ENCODE assay signal across 1 cellular context in the genomic region with DNA sequence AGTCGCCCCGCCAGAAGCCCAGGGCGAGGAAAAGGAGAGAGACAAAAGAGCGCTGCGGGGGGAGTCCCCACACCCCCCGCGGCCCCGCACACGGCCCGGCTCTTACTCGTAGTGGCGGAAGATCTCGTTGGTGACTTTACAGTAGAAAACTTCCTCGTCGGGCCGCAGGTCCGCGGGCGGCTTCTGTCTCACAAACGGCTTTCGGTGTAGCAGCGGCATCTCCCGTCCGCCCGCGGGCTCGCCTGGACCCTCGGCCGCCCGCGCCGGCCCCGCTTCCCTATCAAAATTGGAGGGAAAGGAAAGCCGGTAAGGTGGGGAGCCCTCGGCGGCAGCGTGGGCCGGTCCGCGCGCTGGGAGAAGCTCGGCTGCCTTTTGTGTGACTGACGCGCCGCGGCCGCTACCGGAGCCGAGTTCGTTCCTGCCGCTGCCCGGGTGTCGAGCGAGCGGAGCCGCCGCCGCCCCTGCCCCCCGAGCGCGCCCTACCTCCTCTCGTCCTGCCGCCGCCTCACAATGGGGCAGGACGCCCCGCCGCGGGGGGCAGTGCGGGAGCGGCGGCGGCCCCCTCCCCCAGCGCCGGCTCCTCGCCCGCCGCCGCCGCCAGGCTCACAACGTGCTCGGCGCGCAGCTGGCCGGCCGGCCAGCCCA.
TF ChIP-seq lines count a peak whose summit lies in the region.

No MANE protein-coding gene starts in this region.

TF ChIP-seq in HepG2, 621 proteins besides CTCF, POLR2A, EP300 and RAD21 (continued from another document and continues in another):
- TF ChIP-seq ZNF446 (CRISPR knock-in tag; IDR thresholded peaks at IDR 0.05) (peak; percentile 15; the same call in 1 of the 2 replicates), PCBP2 (optimal IDR thresholded peaks at IDR 0.05; ENCODE audit: low read depth, low read length, poor library complexity, severe bottlenecking) (no peak), MEIS2 (CRISPR knock-in tag; IDR thresholded peaks at IDR 0.05) (no peak; the same call in none of the 2 replicates), RARA (CRISPR knock-in tag; IDR thresholded peaks at IDR 0.05) (no peak), KLF13 (CRISPR knock-in tag; IDR thresholded peaks at IDR 0.05) (no peak), WIZ (CRISPR knock-in tag; IDR thresholded peaks at IDR 0.05) (0 out of 2 replicates have a peak, but pooled peaks have one; percentile 22), ZNF335 (CRISPR knock-in tag; IDR thresholded peaks at IDR 0.05) (no peak), ZNF101 (CRISPR knock-in tag; IDR thresholded peaks at IDR 0.05; ENCODE audit: borderline replicate concordance, low read depth) (no peak), SOX13 (IDR thresholded peaks at IDR 0.05) (0 out of 2 replicates have a peak, but pooled peaks have one; percentile 10), SOX13 (CRISPR knock-in tag; conservative IDR thresholded peaks at IDR 0.05 in 1 of 2, IDR thresholded peaks at IDR 0.05 in 1 of 2) (no peak), SUZ12 (IDR thresholded peaks at IDR 0.05; ENCODE audit: low read depth, low read length) (no peak), RBFOX2 (IDR thresholded peaks at IDR 0.05; ENCODE audit: low read depth, low read length) (peak; percentile 58), ZNF589 (CRISPR knock-in tag; conservative IDR thresholded peaks at IDR 0.05) (0 out of 2 replicates have a peak, but pooled peaks have one; percentile 9), NR2F1 (CRISPR knock-in tag; IDR thresholded peaks at IDR 0.05) (no peak; a peak in 1 of 4 replicates), ESRRA (CRISPR knock-in tag; IDR thresholded peaks at IDR 0.05; ENCODE audit: low read depth) (no peak; the same call in 1 of the 2 replicates), RXRA (CRISPR knock-in tag; IDR thresholded peaks at IDR 0.05) (no peak), ASH2L (IDR thresholded peaks at IDR 0.05; ENCODE audit: insufficient read length, low read depth, low read length) (peak; percentile 80), HNRNPH1 (optimal IDR thresholded peaks at IDR 0.05; ENCODE audit: low read depth, low read length) (no peak), KLF12 (CRISPR knock-in tag; IDR thresholded peaks at IDR 0.05; ENCODE audit: borderline replicate concordance) (peak; percentile 2; the same call in 1 of the 2 replicates), SRSF4 (IDR thresholded peaks at IDR 0.05; ENCODE audit: low read depth, low read length, poor library complexity, severe bottlenecking) (peak; percentile 46), RNF2 (conservative IDR thresholded peaks at IDR 0.05; ENCODE audit: low read depth) (peak; percentile 68; the same call in 1 of the 2 replicates), NONO (IDR thresholded peaks at IDR 0.05) (no peak), NONO (CRISPR knock-in tag; conservative IDR thresholded peaks at IDR 0.05) (no peak; the same call in 1 of the 2 replicates), ZNF510 (CRISPR knock-in tag; IDR thresholded peaks at IDR 0.05; ENCODE audit: low read depth) (no peak), POGZ (CRISPR knock-in tag; IDR thresholded peaks at IDR 0.05) (no peak; the same call in 1 of the 2 replicates), YEATS2 (CRISPR knock-in tag; IDR thresholded peaks at IDR 0.05; ENCODE audit: borderline replicate concordance) (no peak)
- TF ChIP-seq, protein P1, sequence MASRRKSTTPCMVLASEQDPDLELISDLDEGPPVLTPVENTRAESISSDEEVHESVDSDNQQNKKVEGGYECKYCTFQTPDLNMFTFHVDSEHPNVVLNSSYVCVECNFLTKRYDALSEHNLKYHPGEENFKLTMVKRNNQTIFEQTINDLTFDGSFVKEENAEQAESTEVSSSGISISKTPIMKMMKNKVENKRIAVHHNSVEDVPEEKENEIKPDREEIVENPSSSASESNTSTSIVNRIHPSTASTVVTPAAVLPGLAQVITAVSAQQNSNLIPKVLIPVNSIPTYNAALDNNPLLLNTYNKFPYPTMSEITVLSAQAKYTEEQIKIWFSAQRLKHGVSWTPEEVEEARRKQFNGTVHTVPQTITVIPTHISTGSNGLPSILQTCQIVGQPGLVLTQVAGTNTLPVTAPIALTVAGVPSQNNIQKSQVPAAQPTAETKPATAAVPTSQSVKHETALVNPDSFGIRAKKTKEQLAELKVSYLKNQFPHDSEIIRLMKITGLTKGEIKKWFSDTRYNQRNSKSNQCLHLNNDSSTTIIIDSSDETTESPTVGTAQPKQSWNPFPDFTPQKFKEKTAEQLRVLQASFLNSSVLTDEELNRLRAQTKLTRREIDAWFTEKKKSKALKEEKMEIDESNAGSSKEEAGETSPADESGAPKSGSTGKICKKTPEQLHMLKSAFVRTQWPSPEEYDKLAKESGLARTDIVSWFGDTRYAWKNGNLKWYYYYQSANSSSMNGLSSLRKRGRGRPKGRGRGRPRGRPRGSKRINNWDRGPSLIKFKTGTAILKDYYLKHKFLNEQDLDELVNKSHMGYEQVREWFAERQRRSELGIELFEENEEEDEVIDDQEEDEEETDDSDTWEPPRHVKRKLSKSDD (CRISPR knock-in tag; IDR thresholded peaks at IDR 0.05; ENCODE audit: low read depth), result no peak
- TF ChIP-seq, protein P2, sequence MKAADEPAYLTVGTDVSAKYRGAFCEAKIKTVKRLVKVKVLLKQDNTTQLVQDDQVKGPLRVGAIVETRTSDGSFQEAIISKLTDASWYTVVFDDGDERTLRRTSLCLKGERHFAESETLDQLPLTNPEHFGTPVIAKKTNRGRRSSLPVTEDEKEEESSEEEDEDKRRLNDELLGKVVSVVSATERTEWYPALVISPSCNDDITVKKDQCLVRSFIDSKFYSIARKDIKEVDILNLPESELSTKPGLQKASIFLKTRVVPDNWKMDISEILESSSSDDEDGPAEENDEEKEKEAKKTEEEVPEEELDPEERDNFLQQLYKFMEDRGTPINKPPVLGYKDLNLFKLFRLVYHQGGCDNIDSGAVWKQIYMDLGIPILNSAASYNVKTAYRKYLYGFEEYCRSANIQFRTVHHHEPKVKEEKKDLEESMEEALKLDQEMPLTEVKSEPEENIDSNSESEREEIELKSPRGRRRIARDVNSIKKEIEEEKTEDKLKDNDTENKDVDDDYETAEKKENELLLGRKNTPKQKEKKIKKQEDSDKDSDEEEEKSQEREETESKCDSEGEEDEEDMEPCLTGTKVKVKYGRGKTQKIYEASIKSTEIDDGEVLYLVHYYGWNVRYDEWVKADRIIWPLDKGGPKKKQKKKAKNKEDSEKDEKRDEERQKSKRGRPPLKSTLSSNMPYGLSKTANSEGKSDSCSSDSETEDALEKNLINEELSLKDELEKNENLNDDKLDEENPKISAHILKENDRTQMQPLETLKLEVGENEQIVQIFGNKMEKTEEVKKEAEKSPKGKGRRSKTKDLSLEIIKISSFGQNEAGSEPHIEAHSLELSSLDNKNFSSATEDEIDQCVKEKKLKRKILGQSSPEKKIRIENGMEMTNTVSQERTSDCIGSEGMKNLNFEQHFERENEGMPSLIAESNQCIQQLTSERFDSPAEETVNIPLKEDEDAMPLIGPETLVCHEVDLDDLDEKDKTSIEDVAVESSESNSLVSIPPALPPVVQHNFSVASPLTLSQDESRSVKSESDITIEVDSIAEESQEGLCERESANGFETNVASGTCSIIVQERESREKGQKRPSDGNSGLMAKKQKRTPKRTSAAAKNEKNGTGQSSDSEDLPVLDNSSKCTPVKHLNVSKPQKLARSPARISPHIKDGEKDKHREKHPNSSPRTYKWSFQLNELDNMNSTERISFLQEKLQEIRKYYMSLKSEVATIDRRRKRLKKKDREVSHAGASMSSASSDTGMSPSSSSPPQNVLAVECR (CRISPR knock-in tag; IDR thresholded peaks at IDR 0.05; ENCODE audit: borderline replicate concordance), result no peak
- TF ChIP-seq, protein P3, sequence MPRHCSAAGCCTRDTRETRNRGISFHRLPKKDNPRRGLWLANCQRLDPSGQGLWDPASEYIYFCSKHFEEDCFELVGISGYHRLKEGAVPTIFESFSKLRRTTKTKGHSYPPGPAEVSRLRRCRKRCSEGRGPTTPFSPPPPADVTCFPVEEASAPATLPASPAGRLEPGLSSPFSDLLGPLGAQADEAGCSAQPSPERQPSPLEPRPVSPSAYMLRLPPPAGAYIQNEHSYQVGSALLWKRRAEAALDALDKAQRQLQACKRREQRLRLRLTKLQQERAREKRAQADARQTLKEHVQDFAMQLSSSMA (CRISPR knock-in tag; IDR thresholded peaks at IDR 0.05), result 0 out of 2 replicates have a peak, but pooled peaks have one; percentile 3
- TF ChIP-seq, protein P4, sequence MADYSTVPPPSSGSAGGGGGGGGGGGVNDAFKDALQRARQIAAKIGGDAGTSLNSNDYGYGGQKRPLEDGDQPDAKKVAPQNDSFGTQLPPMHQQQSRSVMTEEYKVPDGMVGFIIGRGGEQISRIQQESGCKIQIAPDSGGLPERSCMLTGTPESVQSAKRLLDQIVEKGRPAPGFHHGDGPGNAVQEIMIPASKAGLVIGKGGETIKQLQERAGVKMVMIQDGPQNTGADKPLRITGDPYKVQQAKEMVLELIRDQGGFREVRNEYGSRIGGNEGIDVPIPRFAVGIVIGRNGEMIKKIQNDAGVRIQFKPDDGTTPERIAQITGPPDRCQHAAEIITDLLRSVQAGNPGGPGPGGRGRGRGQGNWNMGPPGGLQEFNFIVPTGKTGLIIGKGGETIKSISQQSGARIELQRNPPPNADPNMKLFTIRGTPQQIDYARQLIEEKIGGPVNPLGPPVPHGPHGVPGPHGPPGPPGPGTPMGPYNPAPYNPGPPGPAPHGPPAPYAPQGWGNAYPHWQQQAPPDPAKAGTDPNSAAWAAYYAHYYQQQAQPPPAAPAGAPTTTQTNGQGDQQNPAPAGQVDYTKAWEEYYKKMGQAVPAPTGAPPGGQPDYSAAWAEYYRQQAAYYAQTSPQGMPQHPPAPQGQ (CRISPR knock-in tag; IDR thresholded peaks at IDR 0.05; ENCODE audit: borderline replicate concordance), result no peak
- TF ChIP-seq, protein P5, sequence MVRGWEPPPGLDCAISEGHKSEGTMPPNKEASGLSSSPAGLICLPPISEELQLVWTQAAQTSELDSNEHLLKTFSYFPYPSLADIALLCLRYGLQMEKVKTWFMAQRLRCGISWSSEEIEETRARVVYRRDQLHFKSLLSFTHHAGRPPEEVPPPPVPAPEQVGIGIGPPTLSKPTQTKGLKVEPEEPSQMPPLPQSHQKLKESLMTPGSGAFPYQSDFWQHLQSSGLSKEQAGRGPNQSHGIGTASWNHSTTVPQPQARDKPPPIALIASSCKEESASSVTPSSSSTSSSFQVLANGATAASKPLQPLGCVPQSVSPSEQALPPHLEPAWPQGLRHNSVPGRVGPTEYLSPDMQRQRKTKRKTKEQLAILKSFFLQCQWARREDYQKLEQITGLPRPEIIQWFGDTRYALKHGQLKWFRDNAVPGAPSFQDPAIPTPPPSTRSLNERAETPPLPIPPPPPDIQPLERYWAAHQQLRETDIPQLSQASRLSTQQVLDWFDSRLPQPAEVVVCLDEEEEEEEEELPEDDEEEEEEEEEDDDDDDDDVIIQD (CRISPR knock-in tag; IDR thresholded peaks at IDR 0.05; ENCODE audit: low read depth), result no peak
- TF ChIP-seq, protein P6, sequence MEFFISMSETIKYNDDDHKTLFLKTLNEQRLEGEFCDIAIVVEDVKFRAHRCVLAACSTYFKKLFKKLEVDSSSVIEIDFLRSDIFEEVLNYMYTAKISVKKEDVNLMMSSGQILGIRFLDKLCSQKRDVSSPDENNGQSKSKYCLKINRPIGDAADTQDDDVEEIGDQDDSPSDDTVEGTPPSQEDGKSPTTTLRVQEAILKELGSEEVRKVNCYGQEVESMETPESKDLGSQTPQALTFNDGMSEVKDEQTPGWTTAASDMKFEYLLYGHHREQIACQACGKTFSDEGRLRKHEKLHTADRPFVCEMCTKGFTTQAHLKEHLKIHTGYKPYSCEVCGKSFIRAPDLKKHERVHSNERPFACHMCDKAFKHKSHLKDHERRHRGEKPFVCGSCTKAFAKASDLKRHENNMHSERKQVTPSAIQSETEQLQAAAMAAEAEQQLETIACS (CRISPR knock-in tag; IDR thresholded peaks at IDR 0.05), result no peak; the same call in 1 of the 2 replicates
- TF ChIP-seq, protein P7, sequence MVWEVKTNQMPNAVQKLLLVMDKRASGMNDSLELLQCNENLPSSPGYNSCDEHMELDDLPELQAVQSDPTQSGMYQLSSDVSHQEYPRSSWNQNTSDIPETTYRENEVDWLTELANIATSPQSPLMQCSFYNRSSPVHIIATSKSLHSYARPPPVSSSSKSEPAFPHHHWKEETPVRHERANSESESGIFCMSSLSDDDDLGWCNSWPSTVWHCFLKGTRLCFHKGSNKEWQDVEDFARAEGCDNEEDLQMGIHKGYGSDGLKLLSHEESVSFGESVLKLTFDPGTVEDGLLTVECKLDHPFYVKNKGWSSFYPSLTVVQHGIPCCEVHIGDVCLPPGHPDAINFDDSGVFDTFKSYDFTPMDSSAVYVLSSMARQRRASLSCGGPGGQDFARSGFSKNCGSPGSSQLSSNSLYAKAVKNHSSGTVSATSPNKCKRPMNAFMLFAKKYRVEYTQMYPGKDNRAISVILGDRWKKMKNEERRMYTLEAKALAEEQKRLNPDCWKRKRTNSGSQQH (CRISPR knock-in tag; IDR thresholded peaks at IDR 0.05; ENCODE audit: low read depth), result no peak
- TF ChIP-seq, protein P8, sequence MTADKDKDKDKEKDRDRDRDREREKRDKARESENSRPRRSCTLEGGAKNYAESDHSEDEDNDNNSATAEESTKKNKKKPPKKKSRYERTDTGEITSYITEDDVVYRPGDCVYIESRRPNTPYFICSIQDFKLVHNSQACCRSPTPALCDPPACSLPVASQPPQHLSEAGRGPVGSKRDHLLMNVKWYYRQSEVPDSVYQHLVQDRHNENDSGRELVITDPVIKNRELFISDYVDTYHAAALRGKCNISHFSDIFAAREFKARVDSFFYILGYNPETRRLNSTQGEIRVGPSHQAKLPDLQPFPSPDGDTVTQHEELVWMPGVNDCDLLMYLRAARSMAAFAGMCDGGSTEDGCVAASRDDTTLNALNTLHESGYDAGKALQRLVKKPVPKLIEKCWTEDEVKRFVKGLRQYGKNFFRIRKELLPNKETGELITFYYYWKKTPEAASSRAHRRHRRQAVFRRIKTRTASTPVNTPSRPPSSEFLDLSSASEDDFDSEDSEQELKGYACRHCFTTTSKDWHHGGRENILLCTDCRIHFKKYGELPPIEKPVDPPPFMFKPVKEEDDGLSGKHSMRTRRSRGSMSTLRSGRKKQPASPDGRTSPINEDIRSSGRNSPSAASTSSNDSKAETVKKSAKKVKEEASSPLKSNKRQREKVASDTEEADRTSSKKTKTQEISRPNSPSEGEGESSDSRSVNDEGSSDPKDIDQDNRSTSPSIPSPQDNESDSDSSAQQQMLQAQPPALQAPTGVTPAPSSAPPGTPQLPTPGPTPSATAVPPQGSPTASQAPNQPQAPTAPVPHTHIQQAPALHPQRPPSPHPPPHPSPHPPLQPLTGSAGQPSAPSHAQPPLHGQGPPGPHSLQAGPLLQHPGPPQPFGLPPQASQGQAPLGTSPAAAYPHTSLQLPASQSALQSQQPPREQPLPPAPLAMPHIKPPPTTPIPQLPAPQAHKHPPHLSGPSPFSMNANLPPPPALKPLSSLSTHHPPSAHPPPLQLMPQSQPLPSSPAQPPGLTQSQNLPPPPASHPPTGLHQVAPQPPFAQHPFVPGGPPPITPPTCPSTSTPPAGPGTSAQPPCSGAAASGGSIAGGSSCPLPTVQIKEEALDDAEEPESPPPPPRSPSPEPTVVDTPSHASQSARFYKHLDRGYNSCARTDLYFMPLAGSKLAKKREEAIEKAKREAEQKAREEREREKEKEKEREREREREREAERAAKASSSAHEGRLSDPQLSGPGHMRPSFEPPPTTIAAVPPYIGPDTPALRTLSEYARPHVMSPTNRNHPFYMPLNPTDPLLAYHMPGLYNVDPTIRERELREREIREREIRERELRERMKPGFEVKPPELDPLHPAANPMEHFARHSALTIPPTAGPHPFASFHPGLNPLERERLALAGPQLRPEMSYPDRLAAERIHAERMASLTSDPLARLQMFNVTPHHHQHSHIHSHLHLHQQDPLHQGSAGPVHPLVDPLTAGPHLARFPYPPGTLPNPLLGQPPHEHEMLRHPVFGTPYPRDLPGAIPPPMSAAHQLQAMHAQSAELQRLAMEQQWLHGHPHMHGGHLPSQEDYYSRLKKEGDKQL (CRISPR knock-in tag; IDR thresholded peaks at IDR 0.05; ENCODE audit: low read depth), result no peak; the same call in 1 of the 2 replicates
